11 cellular contexts compared by ENCODE assay signal in genomic region chr16:27174798-27175197, GRCh38. TPM values are rescaled to one million over a fixed set of nuclear protein-coding genes. Genes with fewer than 3 reads are reported as not detected.
DNase-seq lines count a peak whose midpoint lies in the region; ATAC-seq, FAIRE-seq and TF ChIP-seq lines count a peak whose summit lies in the region.
"Had no signal": no experiment of that assay in that cellular context is flagged by ENCODE, and none has a peak within 500 bp of the region (broad histone marks: within the 10 kb centered on the region; RNA-seq: fewer than 3 reads in every experiment).

No MANE protein-coding gene starts in this region.

- H3K79me2 ChIP-seq in DND-41 (ENCODE audit: insufficient read depth, low read length), result no peaks in the 10 kb centered on the region
- H3K79me2 ChIP-seq in astrocyte (ENCODE audit: insufficient read depth, low read length), result no peaks in the 10 kb centered on the region

- peak overlapping the region; percentile 93 for H3K27ac ChIP-seq in DND-41 (ENCODE audit: low read length)
- H3K27ac ChIP-seq in astrocyte (ENCODE audit: low read depth, low read length), result no peak overlapping the region
- H3K27ac ChIP-seq in upper lobe of right lung, result no peak overlapping the region
- no peak overlapping the region for H3K27ac ChIP-seq in tibial nerve
- H3K27ac ChIP-seq: prostate gland had no signal

- TF ChIP-seq CTCF in DND-41 (IDR thresholded peaks at IDR 0.05; ENCODE audit: borderline replicate concordance, extremely low read depth, low read length, poor library complexity, severe bottlenecking), result peak; percentile 20
- no peak for TF ChIP-seq CTCF in astrocyte (IDR thresholded peaks at IDR 0.05; ENCODE audit: insufficient read depth, low read depth, low read length)
- TF ChIP-seq CTCF in mucosa of descending colon (IDR thresholded peaks at IDR 0.05), result no peak
- TF ChIP-seq CTCF in upper lobe of right lung (IDR thresholded peaks at IDR 0.05), result no peak
- no peak for TF ChIP-seq CTCF in tibial nerve (IDR thresholded peaks at IDR 0.05)

- no peaks in the 10 kb centered on the region for H3K27me3 Mint-ChIP-seq in astrocyte (ENCODE audit: low read depth, unreplicated experiment)

- no peak overlapping the region for H3K4me2 ChIP-seq in DND-41 (ENCODE audit: insufficient read depth, low read length)
- no peak overlapping the region for H3K4me2 ChIP-seq in astrocyte (ENCODE audit: low read length)

- in situ Hi-C loops in KBM-7 (cut with MboI; ENCODE audit: low pct_unique_long_range_greater_than_20kb, low sequenced_read_pairs), result no loop called here

- H3K9ac ChIP-seq in DND-41 (ENCODE audit: low read depth, low read length) (peak overlapping the region; percentile 50), astrocyte (ENCODE audit: low read length) (no peak overlapping the region)

- H3K36me3 ChIP-seq in DND-41 (ENCODE audit: insufficient read depth, low read length), result no peaks in the 10 kb centered on the region
- no peaks in the 10 kb centered on the region for H3K36me3 ChIP-seq in astrocyte (ENCODE audit: insufficient read depth, low read length)
- H3K36me3 ChIP-seq in mucosa of descending colon (ENCODE audit: low read depth), result no peaks in the 10 kb centered on the region
- no peaks in the 10 kb centered on the region for H3K36me3 ChIP-seq in upper lobe of right lung
- H3K36me3 ChIP-seq in tibial nerve, result no peaks in the 10 kb centered on the region
- H3K36me3 ChIP-seq: prostate gland had no signal

- H3K4me3 ChIP-seq in DND-41 (ENCODE audit: low read depth in 1 of 2, low read length in 2 of 2) (no peak overlapping the region), astrocyte (ENCODE audit: insufficient read depth, low read depth, low read length) (no peak overlapping the region), mucosa of descending colon (no peak overlapping the region), upper lobe of right lung (no peak overlapping the region), tibial nerve (no peak overlapping the region)
- H3K4me3 ChIP-seq: prostate gland had no signal

- no peak overlapping the region for H2AFZ ChIP-seq in DND-41 (ENCODE audit: low read depth, low read length)
- no peak overlapping the region for H2AFZ ChIP-seq in astrocyte (ENCODE audit: low read depth, low read length)

- 61% methylated on average over 6 of the region's 6 CpGs for WGBS in tibial nerve, 2 donors

- H4K20me1 ChIP-seq in DND-41 (ENCODE audit: insufficient read depth, low read length) (no peaks in the 10 kb centered on the region), astrocyte (ENCODE audit: insufficient read depth, low read length) (no peaks in the 10 kb centered on the region)

- H3K27ac Mint-ChIP-seq in astrocyte (ENCODE audit: unreplicated experiment), result no peak overlapping the region

- H3K4me3 Mint-ChIP-seq in astrocyte (ENCODE audit: unreplicated experiment), result no peak overlapping the region

- no peaks in the 10 kb centered on the region for H3K36me3 Mint-ChIP-seq in astrocyte (ENCODE audit: low read depth, unreplicated experiment)

- H3K4me1 ChIP-seq in DND-41 (ENCODE audit: insufficient read depth, low read length) (peaks cover 72% of the 10 kb centered on the region), astrocyte (ENCODE audit: insufficient read depth, low read length) (peaks cover 16% of the 10 kb centered on the region), mucosa of descending colon (ENCODE audit: low read depth) (peaks cover 4% of the 10 kb centered on the region), upper lobe of right lung (no peaks in the 10 kb centered on the region), tibial nerve (peaks cover 0 to 9% (median 3%) of the 10 kb centered on the region in 4 donors)
- H3K4me1 ChIP-seq: prostate gland had no signal

- ATAC-seq in DND-41 (ENCODE audit: insufficient read depth, low read depth) (no peak), mucosa of descending colon (peak; percentile 14), upper lobe of right lung (no peak)

- intact Hi-C loops in mucosa of descending colon (cut with DNase I, micrococcal nuclease) (loop anchor here (5.0 kb wide), 2 partner anchors 193 to 283 kb away; no protein-coding TSS in a partner anchor), upper lobe of right lung (cut with DNase I) (loop anchor here (5.0 kb wide), 1 partner anchor 198 kb away; no protein-coding TSS in a partner anchor)

- peak; percentile 29 for FAIRE-seq in astrocyte (lab: Jason Lieb, UNC)

- no peaks in the 10 kb centered on the region for H3K27me3 ChIP-seq in DND-41 (ENCODE audit: insufficient read depth, low read length, poor library complexity)
- no peaks in the 10 kb centered on the region for H3K27me3 ChIP-seq in astrocyte (ENCODE audit: insufficient read depth, low read length)
- H3K27me3 ChIP-seq in upper lobe of right lung, result peaks cover 3% of the 10 kb centered on the region
- H3K27me3 ChIP-seq in tibial nerve, result no peaks in the 10 kb centered on the region

- no peak for TF ChIP-seq POLR2A in tibial nerve (IDR thresholded peaks at IDR 0.05)

- TF ChIP-seq EP300 in tibial nerve (IDR thresholded peaks at IDR 0.05), result no peak

- H3K4me1 Mint-ChIP-seq in astrocyte (ENCODE audit: low read depth, unreplicated experiment), result peaks cover 7% of the 10 kb centered on the region

- peaks cover 2% of the 10 kb centered on the region for H3K9me3 ChIP-seq in DND-41 (ENCODE audit: insufficient read depth, low read length, severe bottlenecking)
- no peaks in the 10 kb centered on the region for H3K9me3 ChIP-seq in astrocyte (ENCODE audit: insufficient read depth, low read depth, low read length)
- H3K9me3 ChIP-seq in mucosa of descending colon, result no peaks in the 10 kb centered on the region
- no peaks in the 10 kb centered on the region for H3K9me3 ChIP-seq in upper lobe of right lung
- H3K9me3 ChIP-seq in tibial nerve, result peaks cover 0 to 9% (median 0%) of the 10 kb centered on the region in 4 donors
- H3K9me3 ChIP-seq: prostate gland had no signal

- peaks cover 2% of the 10 kb centered on the region for H3K9me3 Mint-ChIP-seq in astrocyte (ENCODE audit: unreplicated experiment)

- DNase-seq in DND-41 (peak; percentile 40), KBM-7 (peak; percentile 36), astrocyte (ENCODE audit: low read depth) (peak; percentile 80), mucosa of descending colon (no peak), upper lobe of right lung (no peak), COLO829 (ENCODE audit: low spot score) (no peak), tibial nerve (ENCODE audit: low spot score in 2 of 2) (no peak), foreskin melanocyte (no peak)
- DNase-seq: midbrain, NCI-H82 had no signal

RNA-seq across cellular contexts. Expression of gene KDM8, which starts 28.5 kb away (rescaled TPM):
- total RNA-seq in astrocyte, result 3.4 and 4.3 TPM in 2 replicates
- total RNA-seq in mucosa of descending colon, result 10 to 100 TPM in 1 of 3 donors, 1 to 10 TPM in 2; 8.7 to 12.9 (median 8.9) TPM
- total RNA-seq in upper lobe of right lung, result 6.1 TPM
- total RNA-seq in tibial nerve, result 1 to 10 TPM; 2.3 to 7.6 (median 4.8) TPM

Comparison
In these comparisons a context has a peak if more than half of its experiments do, and no peak if none do; other contexts are left out.
1. DNase-seq: peak in DND-41 (single experiment), KBM-7 (single experiment) and astrocyte (single experiment); none in mucosa of descending colon (0 of 3), upper lobe of right lung (single experiment), COLO829 (single experiment), tibial nerve (0 of 2) and foreskin melanocyte (single experiment).